In genomic region chr10:8473205-8473604, GRCh38 we compare ENCODE assay signal across 14 cellular contexts.
DNase-seq lines count a peak whose midpoint lies in the region; FAIRE-seq and TF ChIP-seq lines count a peak whose summit lies in the region.
"Had no signal": no experiment of that assay in that cellular context is flagged by ENCODE, and none has a peak within 500 bp of the region (broad histone marks: within the 10 kb centered on the region; RNA-seq: fewer than 3 reads in every experiment).

No MANE protein-coding gene starts in this region.

- H3K27ac Mint-ChIP-seq in astrocyte (ENCODE audit: unreplicated experiment) (no peak overlapping the region), MCF 10A (ENCODE audit: low read depth, unreplicated experiment) (no peak overlapping the region)

- no peak overlapping the region for H3K4me3 ChIP-seq in Jurkat, Clone E6-1 (ENCODE audit: low read length)
- H3K4me3 ChIP-seq in astrocyte (ENCODE audit: insufficient read depth, low read depth, low read length) (no peak overlapping the region), lower leg skin (ENCODE audit: low read depth, poor library complexity, severe bottlenecking) (no peak overlapping the region)
- H3K4me3 ChIP-seq: ascending aorta, GM23248, mucosa of descending colon had no signal

- H3K4me1 ChIP-seq in astrocyte (ENCODE audit: insufficient read depth, low read length): no peaks in the 10 kb centered on the region
- H3K4me1 ChIP-seq: ascending aorta had no signal

- BruUV-seq in MCF 10A (replicated peaks; lab: Mats Ljungman, UMichigan): no TSS peak

- DNase-seq in stimulated activated CD4-positive, alpha-beta T cell treated with anti-CD3 and anti-CD28 coated beads, Interleukin-4, amount 100 ng/mL, for 24 hours: peak; percentile 14
- no peak for DNase-seq in stimulated activated CD4-positive, alpha-beta T cell treated with anti-CD3 and anti-CD28 coated beads, Interleukin-4, amount 100 ng/mL, for 4 hours
- peak; percentile 71 for DNase-seq in Jurkat, Clone E6-1 (ENCODE audit: low read depth, low spot score)
- peak; percentile 11 for DNase-seq in astrocyte (ENCODE audit: low read depth)
- no peak for DNase-seq in NCI-H1436 (lab: John Stamatoyannopoulos, UW)
- no peak for DNase-seq in MCF 10A (ENCODE audit: unreplicated experiment)
- no peak for DNase-seq in NCI-H82 (lab: John Stamatoyannopoulos, UW)
- no peak for DNase-seq in lower leg skin (ENCODE audit: low spot score in 2 of 2)
- DNase-seq: GM23248, NCI-H1436 treated with DMSO at 0.1 percent for 48 hours, NCI-H69, SW 1271 had no signal

- no peak overlapping the region for H2AFZ ChIP-seq in astrocyte (ENCODE audit: low read depth, low read length)
- H2AFZ ChIP-seq: GM23248 had no signal

- H3K27ac ChIP-seq in astrocyte (ENCODE audit: low read depth, low read length): no peak overlapping the region
- H3K27ac ChIP-seq: ascending aorta, GM23248 had no signal

- no peak overlapping the region for H3K4me2 ChIP-seq in astrocyte (ENCODE audit: low read length)

- FAIRE-seq in astrocyte (lab: Jason Lieb, UNC): no peak

- H3K4me3 Mint-ChIP-seq in astrocyte (ENCODE audit: unreplicated experiment): no peak overlapping the region
- no peak overlapping the region for H3K4me3 Mint-ChIP-seq in MCF 10A (ENCODE audit: unreplicated experiment)

- CTCF ChIA-PET in MCF 10A (lab: Yijun Ruan, JAX): no interaction called here

- H3K36me3 ChIP-seq in astrocyte (ENCODE audit: insufficient read depth, low read length): no peaks in the 10 kb centered on the region
- H3K36me3 ChIP-seq: ascending aorta had no signal

- peaks cover 10% of the 10 kb centered on the region for H3K9me3 Mint-ChIP-seq in astrocyte (ENCODE audit: unreplicated experiment)
- peaks cover 6% of the 10 kb centered on the region for H3K9me3 Mint-ChIP-seq in MCF 10A (ENCODE audit: unreplicated experiment)

- H3K27me3 ChIP-seq in astrocyte (ENCODE audit: insufficient read depth, low read length): no peaks in the 10 kb centered on the region
- H3K27me3 ChIP-seq: ascending aorta had no signal

- H4K20me1 ChIP-seq in astrocyte (ENCODE audit: insufficient read depth, low read length): no peaks in the 10 kb centered on the region

- H3K9me3 ChIP-seq in astrocyte (ENCODE audit: insufficient read depth, low read depth, low read length): no peaks in the 10 kb centered on the region
- H3K9me3 ChIP-seq: mucosa of descending colon had no signal

- POLR2A ChIA-PET in MCF 10A (lab: Yijun Ruan, JAX): no interaction called here

- H3K27me3 Mint-ChIP-seq in astrocyte (ENCODE audit: low read depth, unreplicated experiment) (no peaks in the 10 kb centered on the region), MCF 10A (ENCODE audit: insufficient read depth, unreplicated experiment) (no peaks in the 10 kb centered on the region)

- H3K36me3 Mint-ChIP-seq in astrocyte (ENCODE audit: low read depth, unreplicated experiment): no peaks in the 10 kb centered on the region
- H3K36me3 Mint-ChIP-seq in MCF 10A (ENCODE audit: insufficient read depth, unreplicated experiment): no peaks in the 10 kb centered on the region

- TF ChIP-seq CTCF in astrocyte (IDR thresholded peaks at IDR 0.05; ENCODE audit: insufficient read depth, low read depth, low read length): no peak
- no peak for TF ChIP-seq CTCF in MCF 10A (IDR thresholded peaks at IDR 0.05; ENCODE audit: unreplicated experiment)
- TF ChIP-seq CTCF in lower leg skin (IDR thresholded peaks at IDR 0.05): no peak

- no peak for TF ChIP-seq POLR2A in lower leg skin (IDR thresholded peaks at IDR 0.05)

- intact Hi-C loops in MCF 10A (cut with micrococcal nuclease) (loop anchor here (2.0 kb wide), 1 partner anchor 418 kb away; the partner anchor contains the start of gene GATA3), lower leg skin (cut with DNase I; ENCODE audit: low total_unique reads) (no loop called here)

- 71 to 76% methylated on average over 2 of the region's 2 CpGs for WGBS in lower leg skin, 2 donors

- no peaks in the 10 kb centered on the region for H3K79me2 ChIP-seq in astrocyte (ENCODE audit: insufficient read depth, low read length)

- H3K4me1 Mint-ChIP-seq in astrocyte (ENCODE audit: low read depth, unreplicated experiment) (no peaks in the 10 kb centered on the region), MCF 10A (ENCODE audit: insufficient read depth, unreplicated experiment) (no peaks in the 10 kb centered on the region)

- no peak overlapping the region for H3K9ac ChIP-seq in astrocyte (ENCODE audit: low read length)
- H3K9ac ChIP-seq: GM23248 had no signal

Comparison
In these comparisons a context has a peak if more than half of its experiments do, and no peak if none do; other contexts are left out.
1. DNase-seq: peak in stimulated activated CD4-positive, alpha-beta T cell treated with anti-CD3 and anti-CD28 coated beads, Interleukin-4, amount 100 ng/mL, for 24 hours (single experiment), Jurkat, Clone E6-1 (single experiment) and astrocyte (single experiment); none in stimulated activated CD4-positive, alpha-beta T cell treated with anti-CD3 and anti-CD28 coated beads, Interleukin-4, amount 100 ng/mL, for 4 hours (0 of 2), NCI-H1436 (single experiment), MCF 10A (single experiment), NCI-H82 (single experiment) and lower leg skin (0 of 2).